Comparison of ENCODE assay signal across 25 cellular contexts in genomic region chr7:11584406-11585031, GRCh38.
"Had no signal": no experiment of that assay in that cellular context is flagged by ENCODE, and none has a peak within 500 bp of the region (broad histone marks: within the 10 kb centered on the region; RNA-seq: fewer than 3 reads in every experiment).

No MANE protein-coding gene starts in this region.

- H3K9me3 ChIP-seq: heart left ventricle, prostate gland, right lobe of liver, spleen, tibial artery, upper lobe of left lung, uterus had no signal

- H2AFZ ChIP-seq: neural progenitor cell, parathyroid adenoma had no signal

- H3K79me2 ChIP-seq: parathyroid adenoma had no signal

- ATAC-seq: heart left ventricle; left colon; left ventricle myocardium superior; natural killer cell treated with Interleukin-12 subunit alpha and Interleukin-12 subunit beta and Interleukin-15 and Interleukin-18, amount 100 ng/mL, for 72 hours; right lobe of liver; stimulated activated memory B cell treated with anti-CD40 and anti-IgM and Interleukin-4, amounts not matched to agents 10 μg/mL and 1 μg/mL and 100 μg/mL, for 72 hours had no signal

- H3K4me1 ChIP-seq: neural progenitor cell, parathyroid adenoma, prostate gland, right lobe of liver, spleen, tibial artery, upper lobe of left lung, uterus had no signal

- H3K4me3 ChIP-seq: heart left ventricle, lung, neural progenitor cell, prostate gland, right lobe of liver, spleen, tibial artery, upper lobe of left lung, uterus had no signal

- DNase-seq: effector CD4-positive, alpha-beta T cell; endodermal cell; erythroblast; heart left ventricle; hippocampal formation; left colon; left ventricle myocardium superior; mesenchymal stem cell; midbrain; nucleus accumbens; right lobe of liver; spleen; stimulated activated CD4-positive, alpha-beta T cell treated with anti-CD3 and anti-CD28 coated beads, Interleukin-15, amount 100 ng/mL, for 24 hours; stimulated activated CD4-positive, alpha-beta T cell treated with anti-CD3 and anti-CD28 coated beads, Interleukin-1b, Interleukin-23, amount 100 ng/mL, for 48 hours; stimulated activated CD4-positive, alpha-beta T cell treated with anti-CD3 and anti-CD28 coated beads, Interleukin-4, amount 100 ng/mL, for 24 hours; tibial artery; upper lobe of left lung; uterus had no signal

- H3K36me3 ChIP-seq: heart left ventricle, neural progenitor cell, prostate gland, right lobe of liver, spleen, tibial artery, upper lobe of left lung, uterus had no signal

- H3K27ac ChIP-seq: heart left ventricle, neural progenitor cell, parathyroid adenoma, prostate gland, right lobe of liver, spleen, tibial artery, upper lobe of left lung had no signal

- FAIRE-seq: endothelial cell of umbilical vein had no signal

- H3K9ac ChIP-seq: neural progenitor cell, parathyroid adenoma had no signal

- H3K4me2 ChIP-seq: neural progenitor cell had no signal

- H3K27me3 ChIP-seq: heart left ventricle, neural progenitor cell, right lobe of liver, spleen, tibial artery, upper lobe of left lung, uterus had no signal
